In the genomic region with DNA sequence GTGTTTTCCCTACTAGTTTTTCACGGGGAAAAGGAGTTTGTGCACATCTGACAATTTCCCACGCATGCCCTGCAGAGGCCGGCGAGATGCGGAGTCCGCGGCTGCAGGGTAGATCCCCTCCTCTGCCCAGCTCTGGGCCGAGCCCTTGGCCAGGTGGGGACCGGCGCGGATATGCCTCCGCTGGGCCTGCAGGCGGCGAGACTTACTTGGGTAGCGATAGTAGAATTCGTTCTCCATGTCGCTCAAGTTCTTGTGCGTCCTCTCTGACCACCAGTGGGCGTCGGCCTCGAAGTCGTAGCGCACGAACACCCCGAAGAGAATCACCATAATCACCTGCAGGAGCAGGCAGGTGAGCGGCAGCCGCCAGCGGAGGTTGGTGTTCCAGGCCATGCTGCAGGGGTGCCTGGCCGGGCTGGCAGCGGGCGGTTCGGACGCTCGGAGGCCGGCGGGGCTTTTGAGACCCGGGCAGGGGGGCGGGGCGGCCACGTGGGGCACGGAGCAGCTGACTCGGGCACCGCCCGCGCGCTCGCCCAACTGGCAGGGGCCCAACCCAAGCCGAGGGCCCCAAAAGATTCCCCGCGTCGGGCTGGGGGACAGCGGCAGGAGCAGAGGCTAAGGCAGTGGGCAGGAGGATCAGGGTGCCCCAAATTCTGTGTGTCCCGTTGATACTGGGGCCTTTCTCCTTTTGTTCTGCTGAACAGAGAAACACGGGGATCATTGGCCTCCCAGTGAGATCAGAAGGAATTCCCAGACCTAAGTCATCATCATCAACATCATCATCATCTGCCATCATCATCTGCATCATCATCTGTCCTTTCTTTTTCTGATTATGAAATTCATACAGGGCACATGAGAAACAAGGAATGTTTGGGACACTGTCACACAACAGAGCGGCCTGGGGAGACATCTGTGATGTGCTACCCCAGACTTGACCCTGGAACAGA, we compare ENCODE assay signal across 8 cellular contexts. TPM values are rescaled to one million over a fixed set of nuclear protein-coding genes. Genes with fewer than 3 reads are reported as not detected.
A peak's percentile ranks its signal among the peaks of the same experiment; 100 is the strongest.
DNase-seq lines count a peak whose midpoint lies in the region; ATAC-seq, FAIRE-seq and TF ChIP-seq lines count a peak whose summit lies in the region.

A gene (minus strand): TSS at position 429 of the 944 bp plus-strand sequence. CDS start 39 bp downstream, at position 390.

- no peak within 1 kb of the TSS for H2AFZ ChIP-seq in keratinocyte (ENCODE audit: control insufficient read depth, low read length)

- FAIRE-seq in keratinocyte (lab: Jason Lieb, UNC) = no peak

- TF ChIP-seq CTCF in NB4 (IDR thresholded peaks at IDR 0.05; ENCODE audit: low read depth, low read length) (peak; percentile 23), chondrocyte (IDR thresholded peaks at IDR 0.05) (peak; percentile 77), keratinocyte (optimal IDR thresholded peaks at IDR 0.05 in 1 of 3, IDR thresholded peaks at IDR 0.05 in 1 of 3, conservative IDR thresholded peaks at IDR 0.05 in 1 of 3; ENCODE audit: extremely low read depth in 1 of 3, insufficient read depth in 2 of 3, low read length in 3 of 3) (peak; percentile 41 to 53 (median 47)), stomach (IDR thresholded peaks at IDR 0.05) (no peak)

- no peak for TF ChIP-seq EP300 in stomach (IDR thresholded peaks at IDR 0.05)

- dilution Hi-C loops in keratinocyte (cut with MboI; ENCODE audit: extremely low pct_ligation_motif_present, low sequenced_read_pairs) = no loop called here

- H4K20me1 ChIP-seq in keratinocyte (ENCODE audit: control insufficient read depth, extremely low read depth, insufficient read depth, low read length) = no peaks in the 10 kb centered on the region

- H3K9me3 Mint-ChIP-seq in chondrocyte (ENCODE audit: low read depth) = no peaks in the 10 kb centered on the region

- no peaks in the 10 kb centered on the region for H3K9me1 ChIP-seq in keratinocyte (ENCODE audit: control insufficient read depth, extremely low read depth, insufficient read depth, low read length)

- ATAC-seq in HG03139 (IDR thresholded peaks at IDR 0.05; ENCODE audit: unreplicated experiment) (no peak), HG02642 (IDR thresholded peaks at IDR 0.05; ENCODE audit: poor library complexity, unreplicated experiment) (no peak)

- no peaks in the 10 kb centered on the region for H3K9me3 ChIP-seq in keratinocyte (ENCODE audit: control insufficient read depth, low read depth, low read length)
- peaks cover 0 to 2% (median 0%) of the 10 kb centered on the region in 4 donors for H3K9me3 ChIP-seq in stomach

- H3K36me3 ChIP-seq in keratinocyte (ENCODE audit: control insufficient read depth in 2 of 2, extremely low read depth in 1 of 2, insufficient read depth in 2 of 2, low read length in 2 of 2) (no peaks in the 10 kb centered on the region), stomach (no peaks in the 10 kb centered on the region)

- WGBS in stomach, 5 donors = 4 to 14% (median 6%) methylated on average over 18 to 55 of the region's 55 CpGs

- peaks cover 49% of the 10 kb centered on the region for H3K27me3 Mint-ChIP-seq in chondrocyte (ENCODE audit: low read depth)

- H3K4me1 ChIP-seq in keratinocyte (ENCODE audit: control insufficient read depth, extremely low read depth, insufficient read depth, low read length) = peaks cover 20% of the 10 kb centered on the region
- H3K4me1 ChIP-seq in stomach = peaks cover 0 to 10% (median 7%) of the 10 kb centered on the region in 4 donors

- H3K27ac ChIP-seq in keratinocyte (ENCODE audit: control insufficient read depth, insufficient read depth, low read length) (no peak within 1 kb of the TSS), stomach (no peak within 1 kb of the TSS)

- no peaks in the 10 kb centered on the region for H3K36me3 Mint-ChIP-seq in chondrocyte (ENCODE audit: low read depth)

- H3K27me3 ChIP-seq in keratinocyte (ENCODE audit: control insufficient read depth, extremely low read depth, insufficient read depth, low read length) = peaks cover 15% of the 10 kb centered on the region
- H3K27me3 ChIP-seq in stomach = peaks cover 5 to 99% (median 63%) of the 10 kb centered on the region in 3 donors

- H3K4me2 ChIP-seq in keratinocyte (ENCODE audit: control insufficient read depth, extremely low read depth, insufficient read depth, low read depth, low read length) = peak within 1 kb of the TSS; percentile 9

- H3K4me1 Mint-ChIP-seq in chondrocyte (ENCODE audit: low read depth) = peaks cover 8% of the 10 kb centered on the region

- DNase-seq in ELF-1 (ENCODE audit: low read depth, low spot score) (peak; percentile 84), NB4 (ENCODE audit: low read depth) (peak; percentile 37), chondrocyte (ENCODE audit: low spot score) (no peak), keratinocyte (ENCODE audit: low read depth, low spot score) (no peak), stomach (no peak), NAMALWA (ENCODE audit: low spot score) (no peak)

- no peak within 1 kb of the TSS for H3K27ac Mint-ChIP-seq in chondrocyte (ENCODE audit: unreplicated experiment)

- H3K9ac ChIP-seq in keratinocyte (ENCODE audit: control insufficient read depth, extremely low read depth, insufficient read depth, low read length) = no peak within 1 kb of the TSS

- H3K4me3 ChIP-seq in NB4 (ENCODE audit: low read depth, low read length) = no peak within 1 kb of the TSS
- H3K4me3 ChIP-seq in keratinocyte (ENCODE audit: control insufficient read depth in 2 of 3, extremely low read depth in 1 of 3, insufficient read depth in 2 of 3, low read depth in 1 of 3, low read length in 3 of 3) = peak within 1 kb of the TSS in 2 of 3 experiments; percentile 7 to 9
- H3K4me3 ChIP-seq in stomach = peak within 1 kb of the TSS; percentile 26 to 43 (median 28)

- intact Hi-C loops in stomach (cut with DNase I; ENCODE audit: low total_unique reads) = no loop called here

- peak within 1 kb of the TSS; percentile 62 for H3K4me3 Mint-ChIP-seq in chondrocyte (ENCODE audit: unreplicated experiment)

- no peak for TF ChIP-seq POLR2A in NB4 (IDR thresholded peaks at IDR 0.05; ENCODE audit: extremely low read depth, insufficient read length)
- no peak for TF ChIP-seq POLR2A in stomach (IDR thresholded peaks at IDR 0.05)

- H3K79me2 ChIP-seq in keratinocyte (ENCODE audit: control insufficient read depth, insufficient read depth, low read length) = no peaks in the 10 kb centered on the region

RNA-seq across cellular contexts. Expression of the gene that starts here (rescaled TPM):
- not detected in 3 replicates for total RNA-seq in chondrocyte
- 6.9 to 41.3 TPM (median 8.9 TPM) in 3 replicates for polyA plus RNA-seq in keratinocyte
- polyA plus RNA-seq in keratinocyte (2011; ENCODE audit: low read depth) = 21.5 TPM
- polyA plus RNA-seq in keratinocyte (2011; cell fraction: cytosol; rRNA removed) = 5.2 and 8.2 TPM in 2 replicates
- 19.5 and 31.0 TPM in 2 replicates for polyA plus RNA-seq in keratinocyte (2011; cell fraction: nucleus; rRNA removed)
- 7.5 and 72.5 TPM in 2 replicates for polyA plus RNA-seq in keratinocyte (2012; ENCODE audit: low replicate concordance)
- 17.8 to 79.6 TPM (median 20.1 TPM) in 3 replicates for polyA minus RNA-seq in keratinocyte
- 12.1 TPM for polyA minus RNA-seq in keratinocyte (2011; cell fraction: cytosol; rRNA and poly(A)+ RNA removed)
- polyA minus RNA-seq in keratinocyte (2011; cell fraction: nucleus; rRNA and poly(A)+ RNA removed) = 17.7 and 35.1 TPM in 2 replicates
- 10 to 100 TPM in 1 of 5 donors, 1 to 10 TPM in 1, under 1 TPM in 1, not detected in 2; 0.73 to 15.2 (median 5.7) TPM for total RNA-seq in stomach
- 1,000 to 10,000 TPM in 1 of 3 donors, 1 to 10 TPM in 1, under 1 TPM in 1; 0.19 to 1,120 (median 3.1) TPM for polyA plus RNA-seq in stomach

Comparison
In these comparisons a context has a peak if more than half of its experiments do, and no peak if none do; other contexts are left out.
1. DNase-seq: peak in ELF-1 (single experiment) and NB4 (single experiment); none in chondrocyte (single experiment), keratinocyte (single experiment), stomach (single experiment) and NAMALWA (single experiment).
2. CTCF ChIP-seq: peak in NB4 (single experiment), chondrocyte (single experiment) and keratinocyte (3 of 3); none in stomach (0 of 7).